10 cellular contexts compared by ENCODE assay signal in genomic region chr1:165903672-165904071, GRCh38.
DNase-seq lines count a peak whose midpoint lies in the region; ATAC-seq and TF ChIP-seq lines count a peak whose summit lies in the region.
"Had no signal": no experiment of that assay in that cellular context is flagged by ENCODE, and none has a peak within 500 bp of the region (broad histone marks: within the 10 kb centered on the region; RNA-seq: fewer than 3 reads in every experiment).

No MANE protein-coding gene starts in this region.

- no TSS peak for BruUV-seq in A673 (replicated peaks; lab: Mats Ljungman, UMichigan)

- intact Hi-C loops in A673 (cut with micrococcal nuclease; ENCODE audit: unreplicated experiment), result loop anchor here (5.0 kb wide), 1 partner anchor 76 kb away; the partner anchor contains the start of gene UCK2

- H3F3A ChIP-seq in SK-N-SH (replicated peaks; ENCODE audit: insufficient read depth), result peaks cover 20% of the 10 kb centered on the region

- CTCF ChIA-PET in A673 (lab: Charles Lee) (interaction anchor here (0.9 kb wide), 1 partner anchor 21 kb away, joined by 3 read pairs; no protein-coding TSS in a partner anchor), HEK293 (lab: Yijun Ruan, JAX) (interaction anchor here (0.5 to 3.0 kb wide), 9 partner anchors 10 to 577 kb away, joined by 3 to 15 read pairs (median 4); no protein-coding TSS in a partner anchor), SK-N-SH (lab: Yijun Ruan, JAX) (interaction anchor here (1.3 to 4.9 kb wide), 5 partner anchors 9 to 529 kb away, joined by 3 to 27 read pairs (median 3); no protein-coding TSS in a partner anchor)

- peaks cover 37% of the 10 kb centered on the region for H3K4me1 ChIP-seq in A673 (ENCODE audit: insufficient read depth, low read length, poor library complexity, severe bottlenecking)
- H3K4me1 ChIP-seq in HEK293 (ENCODE audit: control insufficient read depth, insufficient read depth, low read length), result no peaks in the 10 kb centered on the region
- peaks cover 18 to 25% of the 10 kb centered on the region in 2 experiments; a peak in 3 of 4 replicates for H3K4me1 ChIP-seq in SK-N-SH (ENCODE audit: control insufficient read depth in 1 of 2, insufficient read depth in 2 of 2, low read depth in 1 of 2, low read length in 1 of 2)
- H3K4me1 ChIP-seq: HAP-1 had no signal

- H3K4me3 ChIP-seq in A673 (ENCODE audit: low read depth, low read length, poor library complexity, severe bottlenecking) (no peak overlapping the region), HEK293 (ENCODE audit: low read depth, low read length) (no peak overlapping the region), SK-N-SH (ENCODE audit: low read depth in 2 of 2, low read length in 1 of 2) (no peak overlapping the region), fibroblast of pulmonary artery (replicated peaks; ENCODE audit: low read depth, low read length) (no peak overlapping the region)
- H3K4me3 ChIP-seq: HAP-1 had no signal

- DNase-seq in A673 (ENCODE audit: low spot score) (peak; percentile 82), SK-N-SH (no peak), fibroblast of pulmonary artery (ENCODE audit: low read depth) (peak; percentile 76), HuH-7.5 (ENCODE audit: low spot score) (no peak)
- DNase-seq in activated T-cell treated with anti-CD3 and anti-CD28 coated beads, Interleukin-2, amount 50 U/mL, for 1 hour, result no peak
- DNase-seq: activated CD4-positive, alpha-beta T cell treated with anti-CD3 and anti-CD28 coated beads for 4 hours had no signal

- no peak overlapping the region for H3K9ac ChIP-seq in SK-N-SH

- TF ChIP-seq EP300 in SK-N-SH (IDR thresholded peaks at IDR 0.05; ENCODE audit: borderline replicate concordance in 1 of 2, low read depth in 1 of 2, low read length in 1 of 2), result no peak

- WGBS in SK-N-SH (ENCODE audit: low lambda C conversion rate), result 83% methylated on average over 1 of the region's 1 CpG

- no peak for TF ChIP-seq RAD21 in SK-N-SH (IDR thresholded peaks at IDR 0.05; ENCODE audit: low read length)

- H3K27ac ChIP-seq in A673 (ENCODE audit: low read depth, low read length, poor library complexity, severe bottlenecking) (no peak overlapping the region), HEK293 (ENCODE audit: extremely low read depth, low read depth, low read length) (no peak overlapping the region), SK-N-SH (ENCODE audit: low read depth in 2 of 2, low read length in 1 of 2) (peak overlapping the region; percentile 32 to 68)

- no peak for TF ChIP-seq CTCF in A673 (conservative IDR thresholded peaks at IDR 0.05; ENCODE audit: low read depth, low read length)
- no peak for TF ChIP-seq CTCF in HEK293 (tag by site-specific recombination; IDR thresholded peaks at IDR 0.05)
- no peak for TF ChIP-seq CTCF in SK-N-SH (IDR thresholded peaks at IDR 0.05)
- TF ChIP-seq CTCF in fibroblast of pulmonary artery (IDR thresholded peaks at IDR 0.05; ENCODE audit: low read length, missing control alignments), result no peak

- no peak overlapping the region for H2AFZ ChIP-seq in SK-N-SH (ENCODE audit: low read depth)

- no peaks in the 10 kb centered on the region for H3K9me2 ChIP-seq in SK-N-SH

- POLR2A ChIA-PET in A673 (lab: Charles Lee; ENCODE audit: low non-redundant PET), result no interaction called here
- POLR2A ChIA-PET in HEK293 (lab: Yijun Ruan, JAX), result interaction anchor here (1.0 kb wide), 1 partner anchor 134 kb away, joined by 3 read pairs; no protein-coding TSS in a partner anchor
- POLR2A ChIA-PET in SK-N-SH (lab: Yijun Ruan, JAX), result interaction anchor here (1.1 kb wide), 1 partner anchor 134 kb away, joined by 4 read pairs; the partner anchor contains the start of gene TMCO1

- H3K36me3 ChIP-seq in A673 (ENCODE audit: insufficient read depth, low read length, poor library complexity, severe bottlenecking), result peaks cover 39% of the 10 kb centered on the region
- peaks cover 4 to 73% of the 10 kb centered on the region in 2 experiments; a peak in 2 of 3 replicates for H3K36me3 ChIP-seq in HEK293 (ENCODE audit: control insufficient read depth in 2 of 2, insufficient read depth in 1 of 2, low read length in 2 of 2)
- H3K36me3 ChIP-seq in SK-N-SH (replicated peaks in 1 of 2; ENCODE audit: control insufficient read depth in 1 of 2, insufficient read depth in 2 of 2, low read length in 1 of 2), result peaks cover 5 to 35% of the 10 kb centered on the region in 2 experiments

- H3K4me2 ChIP-seq in SK-N-SH, result peak overlapping the region; percentile 37; the same call in 1 of the 2 replicates

- no peaks in the 10 kb centered on the region for H4K20me1 ChIP-seq in SK-N-SH (ENCODE audit: insufficient read depth)

- H3K27me3 ChIP-seq in A673 (replicated peaks; ENCODE audit: insufficient read depth, low read depth, low read length, poor library complexity) (no peaks in the 10 kb centered on the region), SK-N-SH (ENCODE audit: insufficient read depth) (no peaks in the 10 kb centered on the region)

- ATAC-seq in GM18502 (IDR thresholded peaks at IDR 0.05; ENCODE audit: poor library complexity, unreplicated experiment), result no peak
- no peak for ATAC-seq in GM18858 (IDR thresholded peaks at IDR 0.05; ENCODE audit: unreplicated experiment)

- H3K79me2 ChIP-seq in SK-N-SH (ENCODE audit: insufficient read depth), result 0 out of 2 replicates have a peak, but pooled peaks cover 11% of the 10 kb centered on the region

- no peaks in the 10 kb centered on the region for H3K9me3 ChIP-seq in A673 (ENCODE audit: low read depth, low read length, poor library complexity, severe bottlenecking)
- no peaks in the 10 kb centered on the region for H3K9me3 ChIP-seq in HEK293 (ENCODE audit: control insufficient read depth, insufficient read depth, low read depth, low read length)
- no peaks in the 10 kb centered on the region for H3K9me3 ChIP-seq in SK-N-SH
- H3K9me3 ChIP-seq: HAP-1 had no signal

TF ChIP-seq in HEK293, 187 proteins besides CTCF, POLR2A, EP300 and RAD21:
- TF ChIP-seq ZNF184 (tag by site-specific recombination; IDR thresholded peaks at IDR 0.05) (no peak), ZNF707 (tag by site-specific recombination; IDR thresholded peaks at IDR 0.05) (no peak), ZBTB7A (tag by site-specific recombination; IDR thresholded peaks at IDR 0.05; ENCODE audit: low read depth) (no peak), ZBTB26 (tag by site-specific recombination; optimal IDR thresholded peaks at IDR 0.05) (no peak), ZBTB17 (tag by site-specific recombination; IDR thresholded peaks at IDR 0.05) (0 out of 2 replicates have a peak, but pooled peaks have one; percentile 28), ZIC2 (tag by site-specific recombination; IDR thresholded peaks at IDR 0.05) (no peak)

TF ChIP-seq in SK-N-SH, 30 proteins besides CTCF, POLR2A, EP300 and RAD21 (continues in another document):
- TF ChIP-seq FOXM1 (IDR thresholded peaks at IDR 0.05; ENCODE audit: low read depth) (no peak), EZH2phosphoT487 (IDR thresholded peaks at IDR 0.05; ENCODE audit: borderline replicate concordance, low read depth) (no peak), FOXJ3 (CRISPR knock-in tag; IDR thresholded peaks at IDR 0.05) (no peak), SMC3 (IDR thresholded peaks at IDR 0.05; ENCODE audit: low read depth, low read length) (no peak), USF2 (IDR thresholded peaks at IDR 0.05; ENCODE audit: borderline replicate concordance, low read depth, low read length) (no peak), POLR2AphosphoS5 (IDR thresholded peaks at IDR 0.05; ENCODE audit: low read depth, low read length) (no peak), MEF2A (IDR thresholded peaks at IDR 0.05; ENCODE audit: borderline replicate concordance, low read depth) (no peak), RXRA (IDR thresholded peaks at IDR 0.05; ENCODE audit: borderline replicate concordance, low read depth) (no peak), RCOR1 (IDR thresholded peaks at IDR 0.05; ENCODE audit: low read length) (no peak), ZBTB33 (IDR thresholded peaks at IDR 0.05; ENCODE audit: borderline replicate concordance, low read depth) (no peak), TCF12 (IDR thresholded peaks at IDR 0.05) (peak; percentile 36; the same call in 1 of the 2 replicates), FOSL2 (IDR thresholded peaks at IDR 0.05; ENCODE audit: borderline replicate concordance, low read depth) (no peak), IRF3 (IDR thresholded peaks at IDR 0.05; ENCODE audit: low read depth, low read length) (no peak), TEAD4 (IDR thresholded peaks at IDR 0.05; ENCODE audit: borderline replicate concordance, insufficient read depth) (no peak), GATA2 (CRISPR knock-in tag; IDR thresholded peaks at IDR 0.05) (no peak)

Comparison
In these comparisons a context has a peak if more than half of its experiments do, and no peak if none do; other contexts are left out.
1. DNase-seq: peak in A673 (single experiment) and fibroblast of pulmonary artery (single experiment); none in SK-N-SH (single experiment), activated T-cell treated with anti-CD3 and anti-CD28 coated beads, Interleukin-2, amount 50 U/mL, for 1 hour (single experiment) and HuH-7.5 (single experiment).
2. H3K27ac ChIP-seq: peak in SK-N-SH (2 of 2); none in A673 (single experiment) and HEK293 (single experiment).